Comparison of ENCODE assay signal across 1 cellular context in the genomic region with DNA sequence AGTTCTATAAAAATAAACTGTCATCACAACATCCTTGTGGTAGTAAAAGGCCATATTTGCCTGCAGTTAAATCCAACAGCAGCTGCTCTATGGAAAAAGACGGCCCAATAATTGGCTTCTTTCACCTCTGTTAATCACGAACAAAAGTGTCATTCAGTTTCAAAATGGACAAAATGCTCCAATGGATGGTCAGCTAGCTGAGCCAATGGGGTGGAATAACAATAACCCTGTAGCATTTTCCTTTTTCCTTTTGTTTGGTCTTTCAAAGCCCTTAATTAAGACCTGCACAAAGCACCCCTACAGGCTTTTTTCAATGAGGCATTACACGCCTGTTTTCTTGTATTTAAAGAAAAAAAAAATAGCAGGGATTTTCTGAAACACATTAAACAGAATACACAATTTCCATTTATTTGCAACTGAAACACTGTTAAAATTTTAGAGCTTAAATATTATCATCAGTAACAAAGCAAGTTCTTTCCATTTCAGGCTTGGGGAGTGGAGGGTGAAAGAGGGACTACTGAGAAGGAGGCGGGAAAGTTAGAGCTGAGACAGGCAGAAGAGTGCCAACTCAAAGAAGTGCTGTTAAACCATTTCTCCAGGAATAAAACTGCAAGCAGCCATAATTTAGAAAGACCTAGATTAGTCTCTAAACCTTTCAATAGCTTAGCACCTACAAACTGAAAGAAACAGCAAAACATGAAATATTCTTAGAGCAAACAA.
TF ChIP-seq lines count a peak whose summit lies in the region.

No MANE protein-coding gene starts in this region.

TF ChIP-seq in WTC11, 78 proteins besides CTCF, POLR2A, EP300 and RAD21 (continued from another document):
- TF ChIP-seq, protein P1, sequence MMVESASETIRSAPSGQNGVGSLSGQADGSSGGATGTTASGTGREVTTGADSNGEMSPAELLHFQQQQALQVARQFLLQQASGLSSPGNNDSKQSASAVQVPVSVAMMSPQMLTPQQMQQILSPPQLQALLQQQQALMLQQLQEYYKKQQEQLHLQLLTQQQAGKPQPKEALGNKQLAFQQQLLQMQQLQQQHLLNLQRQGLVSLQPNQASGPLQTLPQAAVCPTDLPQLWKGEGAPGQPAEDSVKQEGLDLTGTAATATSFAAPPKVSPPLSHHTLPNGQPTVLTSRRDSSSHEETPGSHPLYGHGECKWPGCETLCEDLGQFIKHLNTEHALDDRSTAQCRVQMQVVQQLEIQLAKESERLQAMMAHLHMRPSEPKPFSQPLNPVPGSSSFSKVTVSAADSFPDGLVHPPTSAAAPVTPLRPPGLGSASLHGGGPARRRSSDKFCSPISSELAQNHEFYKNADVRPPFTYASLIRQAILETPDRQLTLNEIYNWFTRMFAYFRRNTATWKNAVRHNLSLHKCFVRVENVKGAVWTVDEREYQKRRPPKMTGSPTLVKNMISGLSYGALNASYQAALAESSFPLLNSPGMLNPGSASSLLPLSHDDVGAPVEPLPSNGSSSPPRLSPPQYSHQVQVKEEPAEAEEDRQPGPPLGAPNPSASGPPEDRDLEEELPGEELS (CRISPR knock-in tag; IDR thresholded peaks at IDR 0.05): no peak
- TF ChIP-seq, protein P2, sequence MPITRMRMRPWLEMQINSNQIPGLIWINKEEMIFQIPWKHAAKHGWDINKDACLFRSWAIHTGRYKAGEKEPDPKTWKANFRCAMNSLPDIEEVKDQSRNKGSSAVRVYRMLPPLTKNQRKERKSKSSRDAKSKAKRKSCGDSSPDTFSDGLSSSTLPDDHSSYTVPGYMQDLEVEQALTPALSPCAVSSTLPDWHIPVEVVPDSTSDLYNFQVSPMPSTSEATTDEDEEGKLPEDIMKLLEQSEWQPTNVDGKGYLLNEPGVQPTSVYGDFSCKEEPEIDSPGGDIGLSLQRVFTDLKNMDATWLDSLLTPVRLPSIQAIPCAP (CRISPR knock-in tag; IDR thresholded peaks at IDR 0.05): no peak
- TF ChIP-seq, protein P3, sequence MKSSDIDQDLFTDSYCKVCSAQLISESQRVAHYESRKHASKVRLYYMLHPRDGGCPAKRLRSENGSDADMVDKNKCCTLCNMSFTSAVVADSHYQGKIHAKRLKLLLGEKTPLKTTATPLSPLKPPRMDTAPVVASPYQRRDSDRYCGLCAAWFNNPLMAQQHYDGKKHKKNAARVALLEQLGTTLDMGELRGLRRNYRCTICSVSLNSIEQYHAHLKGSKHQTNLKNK (CRISPR knock-in tag; IDR thresholded peaks at IDR 0.05): no peak
- TF ChIP-seq NFE2L1 (CRISPR knock-in tag; IDR thresholded peaks at IDR 0.05): no peak
- TF ChIP-seq ZNF263 (CRISPR knock-in tag; IDR thresholded peaks at IDR 0.05; ENCODE audit: low read depth): no peak
- TF ChIP-seq, protein P4, sequence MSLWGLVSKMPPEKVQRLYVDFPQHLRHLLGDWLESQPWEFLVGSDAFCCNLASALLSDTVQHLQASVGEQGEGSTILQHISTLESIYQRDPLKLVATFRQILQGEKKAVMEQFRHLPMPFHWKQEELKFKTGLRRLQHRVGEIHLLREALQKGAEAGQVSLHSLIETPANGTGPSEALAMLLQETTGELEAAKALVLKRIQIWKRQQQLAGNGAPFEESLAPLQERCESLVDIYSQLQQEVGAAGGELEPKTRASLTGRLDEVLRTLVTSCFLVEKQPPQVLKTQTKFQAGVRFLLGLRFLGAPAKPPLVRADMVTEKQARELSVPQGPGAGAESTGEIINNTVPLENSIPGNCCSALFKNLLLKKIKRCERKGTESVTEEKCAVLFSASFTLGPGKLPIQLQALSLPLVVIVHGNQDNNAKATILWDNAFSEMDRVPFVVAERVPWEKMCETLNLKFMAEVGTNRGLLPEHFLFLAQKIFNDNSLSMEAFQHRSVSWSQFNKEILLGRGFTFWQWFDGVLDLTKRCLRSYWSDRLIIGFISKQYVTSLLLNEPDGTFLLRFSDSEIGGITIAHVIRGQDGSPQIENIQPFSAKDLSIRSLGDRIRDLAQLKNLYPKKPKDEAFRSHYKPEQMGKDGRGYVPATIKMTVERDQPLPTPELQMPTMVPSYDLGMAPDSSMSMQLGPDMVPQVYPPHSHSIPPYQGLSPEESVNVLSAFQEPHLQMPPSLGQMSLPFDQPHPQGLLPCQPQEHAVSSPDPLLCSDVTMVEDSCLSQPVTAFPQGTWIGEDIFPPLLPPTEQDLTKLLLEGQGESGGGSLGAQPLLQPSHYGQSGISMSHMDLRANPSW (CRISPR knock-in tag; conservative IDR thresholded peaks at IDR 0.05; ENCODE audit: low read depth): no peak
- no peak for TF ChIP-seq RORB (CRISPR knock-in tag; IDR thresholded peaks at IDR 0.05)
- TF ChIP-seq ZNF219 (CRISPR knock-in tag; IDR thresholded peaks at IDR 0.05; ENCODE audit: borderline replicate concordance): no peak
TF ChIP-seq in WTC11: peak in this region for 0.
